Comparison of ENCODE assay signal across 15 cellular contexts in genomic region chr17:27541326-27542023, GRCh38.
A peak's percentile ranks its signal among the peaks of the same experiment; 100 is the strongest.
DNase-seq lines count a peak whose midpoint lies in the region; ATAC-seq and TF ChIP-seq lines count a peak whose summit lies in the region.
"Had no signal": no experiment of that assay in that cellular context is flagged by ENCODE, and none has a peak within 500 bp of the region (broad histone marks: within the 10 kb centered on the region; RNA-seq: fewer than 3 reads in every experiment).

No MANE protein-coding gene starts in this region.

- intact Hi-C loops in natural killer cell (cut with micrococcal nuclease) = no loop called here

- peaks cover 8% of the 10 kb centered on the region for H4K20me1 ChIP-seq in osteoblast (ENCODE audit: insufficient read depth, low read length)

- peaks cover 19% of the 10 kb centered on the region for H3K27me3 ChIP-seq in osteoblast (ENCODE audit: insufficient read depth, low read length)
- H3K27me3 ChIP-seq: heart right ventricle, neutrophil, Peyer's patch had no signal

- no peak for ATAC-seq in natural killer cell treated with Interleukin-12 subunit alpha and Interleukin-12 subunit beta and Interleukin-15 and Interleukin-18, amount 100 ng/mL, for 72 hours
- ATAC-seq in natural killer cell (no peak), WTC11 (no peak)
- no peak for ATAC-seq in effector memory CD8-positive, alpha-beta T cell (replicated peaks)

- H3K4me1 ChIP-seq in osteoblast (ENCODE audit: insufficient read depth, low read length) = peaks cover 29% of the 10 kb centered on the region

- CTCF ChIA-PET in WTC11 (lab: Charles Lee) = interaction anchor here (1.2 to 1.6 kb wide), 2 partner anchors 19 to 86 kb away, joined by 3 to 4 read pairs; no protein-coding TSS in a partner anchor

- H3K4me3 Mint-ChIP-seq in natural killer cell treated with Interleukin-12 subunit alpha and Interleukin-12 subunit beta and Interleukin-15 and Interleukin-18, amount 100 ng/mL, for 72 hours = peak overlapping the region; percentile 24
- H3K4me3 Mint-ChIP-seq in natural killer cell = no peak overlapping the region
- H3K4me3 Mint-ChIP-seq in effector memory CD8-positive, alpha-beta T cell = no peak overlapping the region
- no peak overlapping the region for H3K4me3 Mint-ChIP-seq in WTC11

- H3K4me2 ChIP-seq in osteoblast (ENCODE audit: insufficient read depth, low read length) = no peak overlapping the region

- POLR2A ChIA-PET in WTC11 (lab: Charles Lee) = interaction anchor here (1.2 kb wide), 1 partner anchor 28 kb away, joined by 4 read pairs; no protein-coding TSS in a partner anchor

- H3K27me3 Mint-ChIP-seq in natural killer cell treated with Interleukin-12 subunit alpha and Interleukin-12 subunit beta and Interleukin-15 and Interleukin-18, amount 100 ng/mL, for 72 hours = no peaks in the 10 kb centered on the region
- H3K27me3 Mint-ChIP-seq in natural killer cell (ENCODE audit: low read depth in 2 of 2) (no peaks in the 10 kb centered on the region), WTC11 (ENCODE audit: low read depth) (no peaks in the 10 kb centered on the region)
- no peaks in the 10 kb centered on the region for H3K27me3 Mint-ChIP-seq in effector memory CD8-positive, alpha-beta T cell

- peak overlapping the region; percentile 29 to 81 for H3K27ac Mint-ChIP-seq in natural killer cell treated with Interleukin-12 subunit alpha and Interleukin-12 subunit beta and Interleukin-15 and Interleukin-18, amount 100 ng/mL, for 72 hours
- H3K27ac Mint-ChIP-seq in natural killer cell (peak overlapping the region in 1 of 2 donors; percentile 43), WTC11 (no peak overlapping the region)
- H3K27ac Mint-ChIP-seq in effector memory CD8-positive, alpha-beta T cell = peak overlapping the region in 1 of 2 donors; percentile 74

- no peaks in the 10 kb centered on the region for H3K9me3 Mint-ChIP-seq in natural killer cell treated with Interleukin-12 subunit alpha and Interleukin-12 subunit beta and Interleukin-15 and Interleukin-18, amount 100 ng/mL, for 72 hours
- no peaks in the 10 kb centered on the region for H3K9me3 Mint-ChIP-seq in natural killer cell
- no peaks in the 10 kb centered on the region for H3K9me3 Mint-ChIP-seq in effector memory CD8-positive, alpha-beta T cell
- H3K9me3 Mint-ChIP-seq in WTC11 = no peaks in the 10 kb centered on the region

- H2AFZ ChIP-seq in osteoblast (ENCODE audit: low read length) = no peak overlapping the region

- peaks cover 79 to 80% of the 10 kb centered on the region in 2 donors for H3K4me1 Mint-ChIP-seq in natural killer cell treated with Interleukin-12 subunit alpha and Interleukin-12 subunit beta and Interleukin-15 and Interleukin-18, amount 100 ng/mL, for 72 hours (ENCODE audit: low read depth in 2 of 2)
- H3K4me1 Mint-ChIP-seq in natural killer cell (peaks cover 52 to 53% of the 10 kb centered on the region in 2 donors), WTC11 (peaks cover 25% of the 10 kb centered on the region)
- H3K4me1 Mint-ChIP-seq in effector memory CD8-positive, alpha-beta T cell (ENCODE audit: low read depth in 2 of 2) = peaks cover 54 to 67% of the 10 kb centered on the region in 2 donors

- no peaks in the 10 kb centered on the region for H3K79me2 ChIP-seq in osteoblast (ENCODE audit: insufficient read depth, low read length)

- H3K9me3 ChIP-seq in osteoblast (ENCODE audit: low read depth, low read length) = no peaks in the 10 kb centered on the region
- H3K9me3 ChIP-seq: heart right ventricle, neutrophil, Peyer's patch had no signal

- H3K36me3 Mint-ChIP-seq in natural killer cell treated with Interleukin-12 subunit alpha and Interleukin-12 subunit beta and Interleukin-15 and Interleukin-18, amount 100 ng/mL, for 72 hours = no peaks in the 10 kb centered on the region
- H3K36me3 Mint-ChIP-seq in natural killer cell = no peaks in the 10 kb centered on the region
- peaks cover 2% of the 10 kb centered on the region for H3K36me3 Mint-ChIP-seq in effector memory CD8-positive, alpha-beta T cell (ENCODE audit: insufficient read depth)
- H3K36me3 Mint-ChIP-seq in WTC11 = no peaks in the 10 kb centered on the region

- TF ChIP-seq CTCF in natural killer cell (IDR thresholded peaks at IDR 0.05) = no peak
- no peak for TF ChIP-seq CTCF in osteoblast (IDR thresholded peaks at IDR 0.05; ENCODE audit: extremely low read depth, low read depth, low read length)
- TF ChIP-seq CTCF in WTC11 (IDR thresholded peaks at IDR 0.05) = no peak

- no peaks in the 10 kb centered on the region for H3K36me3 ChIP-seq in osteoblast (ENCODE audit: insufficient read depth, low read length)
- H3K36me3 ChIP-seq: heart right ventricle, neutrophil, Peyer's patch had no signal

- no peak overlapping the region for H3K4me3 ChIP-seq in osteoblast (ENCODE audit: insufficient read depth, low read length)
- H3K4me3 ChIP-seq: heart right ventricle, Peyer's patch had no signal

- no peak for DNase-seq in natural killer cell treated with Interleukin-12 subunit alpha and Interleukin-12 subunit beta and Interleukin-15 and Interleukin-18, amount 100 ng/mL, for 72 hours (ENCODE audit: low spot score)
- DNase-seq in natural killer cell (no peak), caudate nucleus (lab: John Stamatoyannopoulos, UW) (no peak), osteoblast (ENCODE audit: insufficient read length, low spot score, missing footprints) (peak; percentile 3), OCI-M2 (lab: John Stamatoyannopoulos, UW; ENCODE audit: unreplicated experiment) (no peak), WTC11 (ENCODE audit: low spot score) (no peak)
- DNase-seq in effector memory CD8-positive, alpha-beta T cell = no peak
- DNase-seq in stimulated activated CD4-positive, alpha-beta T cell treated with anti-CD3 and anti-CD28 coated beads, Interleukin-2, amount 100 ng/mL, for 24 hours = no peak
- DNase-seq: activated CD4-positive, alpha-beta T cell treated with anti-CD3 and anti-CD28 coated beads for 4 hours; activated effector memory CD4-positive, alpha-beta T cell treated with Interleukin-2 at 50 U/mL for 16 hours; DMS79; heart right ventricle; NCI-H1092; Peyer's patch had no signal

- H3K27ac ChIP-seq in caudate nucleus (ENCODE audit: low read depth, low read length) = peak overlapping the region; percentile 88
- H3K27ac ChIP-seq in osteoblast (ENCODE audit: low read depth, low read length) = peak overlapping the region; percentile 78

TF ChIP-seq in WTC11, 78 proteins besides CTCF, POLR2A, EP300 and RAD21:
- no peak for TF ChIP-seq ATF1 (CRISPR knock-in tag; IDR thresholded peaks at IDR 0.05)
- no peak for TF ChIP-seq ZNF425 (CRISPR knock-in tag; conservative IDR thresholded peaks at IDR 0.05)
- TF ChIP-seq, protein P1, sequence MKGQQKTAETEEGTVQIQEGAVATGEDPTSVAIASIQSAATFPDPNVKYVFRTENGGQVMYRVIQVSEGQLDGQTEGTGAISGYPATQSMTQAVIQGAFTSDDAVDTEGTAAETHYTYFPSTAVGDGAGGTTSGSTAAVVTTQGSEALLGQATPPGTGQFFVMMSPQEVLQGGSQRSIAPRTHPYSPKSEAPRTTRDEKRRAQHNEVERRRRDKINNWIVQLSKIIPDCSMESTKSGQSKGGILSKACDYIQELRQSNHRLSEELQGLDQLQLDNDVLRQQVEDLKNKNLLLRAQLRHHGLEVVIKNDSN (CRISPR knock-in tag; IDR thresholded peaks at IDR 0.05) = no peak
- no peak for TF ChIP-seq ZNF219 (CRISPR knock-in tag; IDR thresholded peaks at IDR 0.05; ENCODE audit: borderline replicate concordance)
- TF ChIP-seq GTF2I (CRISPR knock-in tag; conservative IDR thresholded peaks at IDR 0.05) = no peak
- TF ChIP-seq NFYB (CRISPR knock-in tag; conservative IDR thresholded peaks at IDR 0.05; ENCODE audit: low read depth) = no peak
- TF ChIP-seq KAT7 (CRISPR knock-in tag; IDR thresholded peaks at IDR 0.05; ENCODE audit: borderline replicate concordance) = no peak
- TF ChIP-seq ZNF232 (CRISPR knock-in tag; IDR thresholded peaks at IDR 0.05) = no peak
